ENCODE assay signal across 31 cellular contexts in genomic region chr16:23739516-23739915, GRCh38. TPM values are rescaled to one million over a fixed set of nuclear protein-coding genes. Genes with fewer than 3 reads are reported as not detected.
"Had no signal": no experiment of that assay in that cellular context is flagged by ENCODE, and none has a peak within 500 bp of the region (broad histone marks: within the 10 kb centered on the region; RNA-seq: fewer than 3 reads in every experiment).

No MANE protein-coding gene starts in this region.

- FAIRE-seq: urothelium cell line had no signal

- H3K27ac ChIP-seq: stomach, suprapubic skin, testis, thoracic aorta, thyroid gland, tibial artery, tibial nerve, transverse colon, upper lobe of left lung, upper lobe of right lung, uterus, vagina had no signal

- DNase-seq: stimulated activated CD4-positive, alpha-beta T cell treated with anti-CD3 and anti-CD28 coated beads, Interleukin-2, amount 100 ng/mL, for 48 hours; stimulated activated CD4-positive, alpha-beta T cell treated with anti-CD3 and anti-CD28 coated beads, Interleukin-4, amount 100 ng/mL, for 1 hour; stimulated activated CD4-positive, alpha-beta T cell treated with anti-CD3 and anti-CD28 coated beads, Interleukin-4, amount 100 ng/mL, for 24 hours; stimulated activated CD4-positive, alpha-beta T cell treated with anti-CD3 and anti-CD28 coated beads, Interleukin-4, amount 100 ng/mL, for 4 hours; stimulated activated CD8-positive, alpha-beta memory T cell treated with anti-CD3 and anti-CD28 coated beads, Interleukin-4, amount 100 ng/mL, for 48 hours; stimulated activated naive B cell treated with anti-CD40 and anti-IgM and Interleukin-4, amounts not matched to agents 10 μg/mL and 1 μg/mL and 100 μg/mL, for 72 hours; stimulated activated naive CD4-positive, alpha-beta T cell; stimulated activated naive CD4-positive, alpha-beta T cell treated with Interleukin-2 at 50 U/mL for 16 hours; stimulated activated naive CD8-positive, alpha-beta T cell treated with anti-CD3 and anti-CD28 coated beads, Interleukin-15, amount 100 ng/mL, for 72 hours; stimulated activated naive CD8-positive, alpha-beta T cell treated with anti-CD3 and anti-CD28 coated beads, Interleukin-15, Interleukin-2, amounts not matched to agents 100 U/mL and 50 U/mL, for 24 hours; stomach; substantia nigra; testis; thyroid gland; tibial artery; transverse colon; trophoblast cell; upper lobe of left lung; upper lobe of right lung; uterus had no signal

- H3K4me1 ChIP-seq: stomach, suprapubic skin, testis, thyroid gland, tibial artery, tibial nerve, upper lobe of left lung, upper lobe of right lung, uterus, vagina had no signal

- H3K9me3 Mint-ChIP-seq: stimulated activated effector memory CD8-positive, alpha-beta T cell treated with anti-CD3 and anti-CD28 coated beads, Interleukin-12 subunit alpha, Interleukin-12 subunit beta, amount 100 ng/mL, for 72 hours; stimulated activated memory B cell treated with anti-CD40 and anti-IgM and Interleukin-4, amounts not matched to agents 10 μg/mL and 1 μg/mL and 100 μg/mL, for 72 hours; stimulated activated naive CD8-positive, alpha-beta T cell treated with anti-CD3 and anti-CD28 coated beads, Interleukin-15, amount 100 ng/mL, for 72 hours; stimulated activated naive CD8-positive, alpha-beta T cell treated with anti-CD3 and anti-CD28 coated beads, Interleukin-15, Interleukin-2, amounts not matched to agents 100 ng/mL and 50 ng/mL, for 24 hours; type B pancreatic cell had no signal

- H3K9me3 ChIP-seq: stomach, suprapubic skin, testis, thoracic aorta, thyroid gland, tibial artery, transverse colon, upper lobe of left lung, upper lobe of right lung, uterus, vagina had no signal

- H3K4me3 ChIP-seq: stomach, suprapubic skin, testis, thoracic aorta, thyroid gland, tibial artery, tibial nerve, transverse colon, upper lobe of left lung, upper lobe of right lung, uterus, vagina had no signal

- H3K36me3 ChIP-seq: stomach, suprapubic skin, thoracic aorta, thyroid gland, tibial artery, tibial nerve, transverse colon, upper lobe of left lung, upper lobe of right lung, uterus, vagina had no signal

- H3K27ac Mint-ChIP-seq: stimulated activated effector memory CD8-positive, alpha-beta T cell treated with anti-CD3 and anti-CD28 coated beads, Interleukin-12 subunit alpha, Interleukin-12 subunit beta, amount 100 ng/mL, for 72 hours; stimulated activated memory B cell treated with anti-CD40 and anti-IgM and Interleukin-4, amounts not matched to agents 10 μg/mL and 1 μg/mL and 100 μg/mL, for 72 hours; stimulated activated naive B cell treated with anti-CD40 and anti-IgM and Interleukin-4, amounts not matched to agents 10 μg/mL and 1 μg/mL and 100 μg/mL, for 72 hours; stimulated activated naive CD8-positive, alpha-beta T cell treated with anti-CD3 and anti-CD28 coated beads, Interleukin-15, amount 100 ng/mL, for 72 hours; stimulated activated naive CD8-positive, alpha-beta T cell treated with anti-CD3 and anti-CD28 coated beads, Interleukin-15, Interleukin-2, amounts not matched to agents 100 ng/mL and 50 ng/mL, for 24 hours; type B pancreatic cell had no signal

- ATAC-seq: stimulated activated effector memory CD8-positive, alpha-beta T cell treated with anti-CD3 and anti-CD28 coated beads, Interleukin-12 subunit alpha, Interleukin-12 subunit beta, amount 100 ng/mL, for 72 hours; stimulated activated memory B cell treated with anti-CD40 and anti-IgM and Interleukin-4, amounts not matched to agents 10 μg/mL and 1 μg/mL and 100 μg/mL, for 72 hours; stimulated activated naive B cell treated with anti-CD40 and anti-IgM and Interleukin-4, amounts not matched to agents 10 μg/mL and 1 μg/mL and 100 μg/mL, for 72 hours; stimulated activated naive CD8-positive, alpha-beta T cell treated with anti-CD3 and anti-CD28 coated beads, Interleukin-15, amount 100 ng/mL, for 72 hours; stimulated activated naive CD8-positive, alpha-beta T cell treated with anti-CD3 and anti-CD28 coated beads, Interleukin-15, Interleukin-2, amounts not matched to agents 100 U/mL and 50 U/mL, for 24 hours; upper lobe of right lung had no signal

- H3K27me3 ChIP-seq: testis, thyroid gland, tibial nerve, upper lobe of left lung, uterus, vagina had no signal

- H3K4me3 Mint-ChIP-seq: stimulated activated effector memory CD8-positive, alpha-beta T cell treated with anti-CD3 and anti-CD28 coated beads, Interleukin-12 subunit alpha, Interleukin-12 subunit beta, amount 100 ng/mL, for 72 hours; stimulated activated memory B cell treated with anti-CD40 and anti-IgM and Interleukin-4, amounts not matched to agents 10 μg/mL and 1 μg/mL and 100 μg/mL, for 72 hours; stimulated activated naive B cell treated with anti-CD40 and anti-IgM and Interleukin-4, amounts not matched to agents 10 μg/mL and 1 μg/mL and 100 μg/mL, for 72 hours; stimulated activated naive CD8-positive, alpha-beta T cell treated with anti-CD3 and anti-CD28 coated beads, Interleukin-15, amount 100 ng/mL, for 72 hours; stimulated activated naive CD8-positive, alpha-beta T cell treated with anti-CD3 and anti-CD28 coated beads, Interleukin-15, Interleukin-2, amounts not matched to agents 100 ng/mL and 50 ng/mL, for 24 hours; type B pancreatic cell had no signal

- H3K36me3 Mint-ChIP-seq: stimulated activated effector memory CD8-positive, alpha-beta T cell treated with anti-CD3 and anti-CD28 coated beads, Interleukin-12 subunit alpha, Interleukin-12 subunit beta, amount 100 ng/mL, for 72 hours; stimulated activated memory B cell treated with anti-CD40 and anti-IgM and Interleukin-4, amounts not matched to agents 10 μg/mL and 1 μg/mL and 100 μg/mL, for 72 hours; type B pancreatic cell had no signal

RNA-seq across cellular contexts. Expression of gene CHP2, which starts 15.3 kb away (rescaled TPM):
- total RNA-seq: subcutaneous adipose tissue, thoracic aorta, thyroid gland, upper lobe of right lung had no signal

RNA-seq across cellular contexts. Expression of gene ERN2, which starts 26.5 kb away (rescaled TPM):
- total RNA-seq: subcutaneous adipose tissue, temporal lobe, thyroid gland, tibial nerve, vagina had no signal
